ENCODE assay signal across 14 cellular contexts in genomic region chr3:111299070-111299672, GRCh38.
A peak's percentile ranks its signal among the peaks of the same experiment; 100 is the strongest.
DNase-seq lines count a peak whose midpoint lies in the region; ATAC-seq and TF ChIP-seq lines count a peak whose summit lies in the region.
"Had no signal": no experiment of that assay in that cellular context is flagged by ENCODE, and none has a peak within 500 bp of the region (broad histone marks: within the 10 kb centered on the region; RNA-seq: fewer than 3 reads in every experiment).

No MANE protein-coding gene starts in this region.

- peaks cover 4% of the 10 kb centered on the region for H3K4me1 Mint-ChIP-seq in endodermal cell
- H3K4me1 Mint-ChIP-seq in CD8-positive, alpha-beta T cell (ENCODE audit: low read depth), result peaks cover 17% of the 10 kb centered on the region

- H3K4me3 ChIP-seq in MM.1S (ENCODE audit: low read length) (no peak overlapping the region), endodermal cell (ENCODE audit: low read length) (no peak overlapping the region), trophoblast cell (ENCODE audit: low read depth, low read length) (no peak overlapping the region), Karpas-422 (ENCODE audit: low read length) (no peak overlapping the region)
- H3K4me3 ChIP-seq in CD8-positive, alpha-beta T cell (ENCODE audit: low read depth, low read length), result no peak overlapping the region
- H3K4me3 ChIP-seq: Peyer's patch, prostate gland had no signal

- no peaks in the 10 kb centered on the region for H3K36me3 Mint-ChIP-seq in endodermal cell (ENCODE audit: low read depth)
- no peaks in the 10 kb centered on the region for H3K36me3 Mint-ChIP-seq in CD8-positive, alpha-beta T cell

- no peak overlapping the region for H3K4ac ChIP-seq in trophoblast cell (ENCODE audit: low read depth, low read length)

- no peak overlapping the region for H3K23ac ChIP-seq in trophoblast cell (ENCODE audit: low read length)

- H3K27me3 ChIP-seq in MM.1S (replicated peaks; ENCODE audit: insufficient read depth, low read length), result no peaks in the 10 kb centered on the region
- H3K27me3 ChIP-seq in endodermal cell (ENCODE audit: control insufficient read depth, insufficient read depth, low read length, poor library complexity, severe bottlenecking), result no peaks in the 10 kb centered on the region
- H3K27me3 ChIP-seq in trophoblast cell (ENCODE audit: insufficient read depth, low read length), result no peaks in the 10 kb centered on the region
- H3K27me3 ChIP-seq in Karpas-422 (ENCODE audit: low read length), result no peaks in the 10 kb centered on the region
- H3K27me3 ChIP-seq in CD8-positive, alpha-beta T cell (ENCODE audit: insufficient read depth, low read length), result no peaks in the 10 kb centered on the region
- H3K27me3 ChIP-seq: Peyer's patch had no signal

- peak overlapping the region; percentile 44 for H2AK5ac ChIP-seq in trophoblast cell (ENCODE audit: low read length)

- POLR2A ChIA-PET in CD8-positive, alpha-beta T cell (lab: Charles Lee), result interaction anchor here (0.9 kb wide), 1 partner anchor 11 kb away, joined by 3 read pairs; no protein-coding TSS in a partner anchor

- no peaks in the 10 kb centered on the region for H3K27me3 Mint-ChIP-seq in endodermal cell (ENCODE audit: insufficient read depth)
- H3K27me3 Mint-ChIP-seq in CD8-positive, alpha-beta T cell (ENCODE audit: low read depth), result no peaks in the 10 kb centered on the region

- H4K91ac ChIP-seq in trophoblast cell (ENCODE audit: low read depth, low read length), result no peak overlapping the region

- ATAC-seq in CD8-positive, alpha-beta T cell, result no peak

- H3K79me2 ChIP-seq in MM.1S (ENCODE audit: low read length) (no peaks in the 10 kb centered on the region), trophoblast cell (ENCODE audit: control insufficient read depth, insufficient read depth, low read length, poor library complexity) (no peaks in the 10 kb centered on the region), Karpas-422 (ENCODE audit: low read length) (no peaks in the 10 kb centered on the region)

- CTCF ChIA-PET in CD8-positive, alpha-beta T cell (lab: Charles Lee), result no interaction called here

- H3K14ac ChIP-seq in trophoblast cell (ENCODE audit: low read length), result no peak overlapping the region

- H3K27ac Mint-ChIP-seq in endodermal cell, result no peak overlapping the region
- H3K27ac Mint-ChIP-seq in CD8-positive, alpha-beta T cell, result no peak overlapping the region

- H2AFZ ChIP-seq in MM.1S (ENCODE audit: low read length) (no peak overlapping the region), trophoblast cell (ENCODE audit: insufficient read depth, low read length, poor library complexity) (no peak overlapping the region), Karpas-422 (ENCODE audit: low read length) (no peak overlapping the region)

- H2BK5ac ChIP-seq in trophoblast cell (ENCODE audit: low read depth, low read length, poor library complexity), result no peak overlapping the region

- peak overlapping the region; percentile 19 for H2BK120ac ChIP-seq in trophoblast cell (ENCODE audit: insufficient read depth, low read length, poor library complexity)

- no peaks in the 10 kb centered on the region for H4K20me1 ChIP-seq in MM.1S (ENCODE audit: insufficient read depth, low read length)
- H4K20me1 ChIP-seq in Karpas-422 (ENCODE audit: insufficient read depth, low read depth, low read length), result no peaks in the 10 kb centered on the region

- no peak overlapping the region for H3K18ac ChIP-seq in trophoblast cell (ENCODE audit: low read length)

- H3K9me3 Mint-ChIP-seq in endodermal cell, result no peaks in the 10 kb centered on the region
- H3K9me3 Mint-ChIP-seq in CD8-positive, alpha-beta T cell, result no peaks in the 10 kb centered on the region

- no peak overlapping the region for H3K9ac ChIP-seq in MM.1S (ENCODE audit: low read length)
- H3K9ac ChIP-seq in endodermal cell (ENCODE audit: extremely low read depth, low read length, poor library complexity, severe bottlenecking), result no peak overlapping the region
- H3K9ac ChIP-seq in trophoblast cell (ENCODE audit: low read length), result no peak overlapping the region
- no peak overlapping the region for H3K9ac ChIP-seq in Karpas-422 (ENCODE audit: low read length)

- H3K9me2 ChIP-seq in MM.1S (replicated peaks; ENCODE audit: insufficient read depth, low read length) (no peaks in the 10 kb centered on the region), Karpas-422 (replicated peaks; ENCODE audit: insufficient read depth, low read length) (no peaks in the 10 kb centered on the region)

- peak overlapping the region; percentile 76 for H2BK12ac ChIP-seq in trophoblast cell (ENCODE audit: low read length)

- H3K27ac ChIP-seq in MM.1S (ENCODE audit: low read length) (no peak overlapping the region), endodermal cell (ENCODE audit: low read depth, low read length) (no peak overlapping the region), trophoblast cell (ENCODE audit: low read depth, low read length) (no peak overlapping the region), Karpas-422 (ENCODE audit: low read length) (no peak overlapping the region)
- H3K27ac ChIP-seq in CD8-positive, alpha-beta T cell (ENCODE audit: low read depth, low read length), result no peak overlapping the region
- H3K27ac ChIP-seq: Peyer's patch, prostate gland had no signal

- H3K4me3 Mint-ChIP-seq in endodermal cell, result no peak overlapping the region
- no peak overlapping the region for H3K4me3 Mint-ChIP-seq in CD8-positive, alpha-beta T cell

- no peaks in the 10 kb centered on the region for H3K79me1 ChIP-seq in trophoblast cell (ENCODE audit: low read length)

- TF ChIP-seq CTCF in MM.1S (IDR thresholded peaks at IDR 0.05; ENCODE audit: low read length) (0 out of 2 replicates have a peak, but pooled peaks have one; percentile 9), endodermal cell (conservative IDR thresholded peaks at IDR 0.05) (peak; percentile 68)
- no peak for TF ChIP-seq CTCF in CD8-positive, alpha-beta T cell (IDR thresholded peaks at IDR 0.05)

- peak overlapping the region; percentile 26 for H4K8ac ChIP-seq in trophoblast cell (ENCODE audit: low read depth, low read length)

- H4K12ac ChIP-seq in trophoblast cell (ENCODE audit: low read depth, low read length), result no peak overlapping the region

- intact Hi-C loops in CD8-positive, alpha-beta T cell (cut with DNase I, micrococcal nuclease), result no loop called here

- DNase-seq in GM04503 (ENCODE audit: low read depth) (peak; percentile 20), MM.1S (no peak), endodermal cell (peak; percentile 47), trophoblast cell (no peak), NOMO-1 (lab: John Stamatoyannopoulos, UW; ENCODE audit: unreplicated experiment in 2 of 2) (no peak), Karpas-422 (no peak)
- no peak for DNase-seq in CD8-positive, alpha-beta T cell
- DNase-seq: aorta, COR-L47, midbrain, Peyer's patch, substantia nigra, T-helper 9 cell had no signal

- H3K36me3 ChIP-seq in MM.1S (replicated peaks; ENCODE audit: insufficient read depth, low read length) (no peaks in the 10 kb centered on the region), endodermal cell (ENCODE audit: control insufficient read depth, insufficient read depth, low read length) (no peaks in the 10 kb centered on the region), trophoblast cell (ENCODE audit: control insufficient read depth in 1 of 2, insufficient read depth in 2 of 2, low read length in 2 of 2) (no peaks in the 10 kb centered on the region), Karpas-422 (ENCODE audit: insufficient read depth, low read length) (no peaks in the 10 kb centered on the region)
- H3K36me3 ChIP-seq in CD8-positive, alpha-beta T cell (ENCODE audit: insufficient read depth, low read length), result no peaks in the 10 kb centered on the region
- H3K36me3 ChIP-seq: Peyer's patch, prostate gland had no signal

- 92 to 100% methylated on average over 1 to 4 of the region's 4 CpGs for WGBS in endodermal cell (ENCODE audit: insufficient coverage in 1 of 2, insufficient read length in 1 of 2), 2 experiments
- no CpG with 5 or more reads among the region's 4 CpGs for WGBS in trophoblast cell (ENCODE audit: extremely low coverage, insufficient coverage, insufficient read length)

- H3K4me1 ChIP-seq in MM.1S (ENCODE audit: low read length), result no peaks in the 10 kb centered on the region
- H3K4me1 ChIP-seq in endodermal cell (ENCODE audit: control insufficient read depth, insufficient read depth, low read length), result no peaks in the 10 kb centered on the region
- H3K4me1 ChIP-seq in trophoblast cell (ENCODE audit: control insufficient read depth in 1 of 2, insufficient read depth in 2 of 2, low read length in 2 of 2), result peaks cover 0 to 5% of the 10 kb centered on the region in 2 experiments
- H3K4me1 ChIP-seq in Karpas-422 (ENCODE audit: low read length), result no peaks in the 10 kb centered on the region
- no peaks in the 10 kb centered on the region for H3K4me1 ChIP-seq in CD8-positive, alpha-beta T cell (ENCODE audit: insufficient read depth, low read length)
- H3K4me1 ChIP-seq: Peyer's patch, prostate gland had no signal

- H3K9me3 ChIP-seq in MM.1S (replicated peaks; ENCODE audit: insufficient read depth, low read length) (no peaks in the 10 kb centered on the region), endodermal cell (ENCODE audit: control insufficient read depth, low read length) (no peaks in the 10 kb centered on the region), trophoblast cell (ENCODE audit: insufficient read depth, low read depth, low read length) (no peaks in the 10 kb centered on the region), Karpas-422 (ENCODE audit: low read length) (no peaks in the 10 kb centered on the region)
- no peaks in the 10 kb centered on the region for H3K9me3 ChIP-seq in CD8-positive, alpha-beta T cell (ENCODE audit: low read length)
- H3K9me3 ChIP-seq: Peyer's patch, prostate gland had no signal

- H3F3A ChIP-seq in MM.1S (ENCODE audit: insufficient read depth, low read length), result no peaks in the 10 kb centered on the region

- H3K4me2 ChIP-seq in MM.1S (ENCODE audit: low read depth, low read length) (no peak overlapping the region), trophoblast cell (ENCODE audit: low read length) (no peak overlapping the region), Karpas-422 (ENCODE audit: low read depth, low read length, poor library complexity, severe bottlenecking) (no peak overlapping the region)

Comparison
In these comparisons a context has a peak if more than half of its experiments do, and no peak if none do; other contexts are left out.
1. DNase-seq: peak in GM04503 (single experiment) and endodermal cell (single experiment); none in MM.1S (single experiment), trophoblast cell (0 of 2), NOMO-1 (0 of 2), Karpas-422 (single experiment) and CD8-positive, alpha-beta T cell (0 of 7).